1 cellular context compared by ENCODE assay signal in the genomic region with DNA sequence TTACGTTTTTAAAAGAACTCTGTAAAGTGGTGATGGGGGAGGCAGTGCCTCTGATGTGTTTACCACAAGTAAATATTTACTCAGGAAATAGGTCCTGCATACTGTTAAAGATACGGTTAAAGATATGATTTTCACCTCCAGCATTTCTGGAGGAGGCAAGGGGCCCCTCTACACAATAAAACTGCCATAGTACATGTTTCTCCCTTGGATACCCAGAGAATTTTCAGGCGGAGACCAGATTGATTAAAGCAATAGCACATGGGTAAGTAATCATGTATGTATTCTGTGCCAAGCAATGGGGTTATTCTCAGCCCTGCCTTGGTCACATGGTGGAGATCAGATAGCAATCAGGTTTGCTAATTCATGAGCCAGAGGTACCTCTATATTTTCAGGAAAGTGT.
TF ChIP-seq lines count a peak whose summit lies in the region.

No MANE protein-coding gene starts in this region.

TF ChIP-seq in WTC11, 78 proteins besides CTCF, POLR2A, EP300 and RAD21 (continued from another document):
- TF ChIP-seq SOX15 (CRISPR knock-in tag; IDR thresholded peaks at IDR 0.05) (no peak), GTF2I (CRISPR knock-in tag; conservative IDR thresholded peaks at IDR 0.05) (no peak), IRF1 (CRISPR knock-in tag; IDR thresholded peaks at IDR 0.05) (no peak), TEAD1 (CRISPR knock-in tag; IDR thresholded peaks at IDR 0.05) (no peak)
- TF ChIP-seq, protein P1, sequence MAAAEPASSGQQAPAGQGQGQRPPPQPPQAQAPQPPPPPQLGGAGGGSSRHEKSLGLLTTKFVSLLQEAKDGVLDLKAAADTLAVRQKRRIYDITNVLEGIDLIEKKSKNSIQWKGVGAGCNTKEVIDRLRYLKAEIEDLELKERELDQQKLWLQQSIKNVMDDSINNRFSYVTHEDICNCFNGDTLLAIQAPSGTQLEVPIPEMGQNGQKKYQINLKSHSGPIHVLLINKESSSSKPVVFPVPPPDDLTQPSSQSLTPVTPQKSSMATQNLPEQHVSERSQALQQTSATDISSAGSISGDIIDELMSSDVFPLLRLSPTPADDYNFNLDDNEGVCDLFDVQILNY (CRISPR knock-in tag; IDR thresholded peaks at IDR 0.05): no peak
